ENCODE assay signal across 12 cellular contexts in the genomic region with DNA sequence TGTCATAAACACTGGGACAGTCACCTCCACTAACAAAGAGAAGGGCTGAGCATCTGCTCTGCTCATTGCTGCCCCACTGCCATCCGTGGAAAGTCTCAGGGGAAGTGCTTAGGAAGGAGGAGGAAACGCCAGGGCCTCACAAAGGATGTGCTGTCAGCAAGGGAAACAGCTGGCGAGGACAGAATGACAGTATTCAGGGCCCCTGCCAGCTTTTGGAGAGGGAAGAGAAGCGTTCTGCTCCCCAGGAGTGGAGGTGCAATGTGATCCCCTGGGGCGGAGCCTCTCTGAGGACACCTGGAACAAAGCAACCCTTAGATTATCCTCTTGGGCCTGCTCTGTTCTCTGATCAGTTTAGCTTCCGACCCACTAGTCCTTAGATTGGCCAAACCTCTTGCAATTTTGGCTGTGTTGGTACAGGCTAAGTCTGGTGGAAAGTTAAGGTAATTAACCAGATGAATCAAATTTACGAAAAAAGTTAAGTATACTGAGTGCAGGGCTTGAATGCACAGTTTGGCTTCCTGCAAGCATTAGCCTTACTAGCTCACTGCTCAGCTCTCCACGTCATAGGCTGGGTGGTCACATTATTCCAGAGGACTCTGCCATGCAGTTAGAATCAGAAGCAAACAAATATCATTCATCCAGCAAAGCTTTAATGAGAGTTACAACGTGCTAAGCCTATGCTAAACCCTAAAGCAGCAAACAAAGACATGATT.
DNase-seq lines count a peak whose midpoint lies in the region; ATAC-seq and TF ChIP-seq lines count a peak whose summit lies in the region.
"Had no signal": no experiment of that assay in that cellular context is flagged by ENCODE, and none has a peak within 500 bp of the region (broad histone marks: within the 10 kb centered on the region; RNA-seq: fewer than 3 reads in every experiment).

No MANE protein-coding gene starts in this region.

- TF ChIP-seq CTCF in transverse colon (IDR thresholded peaks at IDR 0.05) (no peak), body of pancreas (IDR thresholded peaks at IDR 0.05) (no peak)

- in situ Hi-C loops in transverse colon (cut with MboI; ENCODE audit: low pct_ligation_motif_present in 1 of 4, low pct_unique_long_range_greater_than_20kb in 1 of 4, low sequenced_read_pairs in 3 of 4): no loop called here

- intact Hi-C loops in transverse colon (cut with DNase I; ENCODE audit: low total_unique reads) (no loop called here), body of pancreas (cut with DNase I) (no loop called here)

- DNase-seq in COR-L47 (lab: John Stamatoyannopoulos, UW): peak; percentile 69
- DNase-seq in NCI-H2029 treated with DMSO at 0.1 percent for 48 hours (lab: John Stamatoyannopoulos, UW): peak; percentile 99
- no peak for DNase-seq in SK-N-MC (ENCODE audit: low read depth, low spot score)
- peak; percentile 41 for DNase-seq in iPS-NIHi11 (ENCODE audit: low spot score)
- no peak for DNase-seq in activated CD4-positive, alpha-beta T cell treated with anti-CD3 and anti-CD28 coated beads, Interleukin-2, amount 50 U/mL, for 4 hours
- DNase-seq in amniotic stem cell (lab: John Stamatoyannopoulos, UW): no peak
- no peak for DNase-seq in transverse colon
- DNase-seq in body of pancreas: no peak
- DNase-seq: activated T-cell treated with anti-CD3 and anti-CD28 coated beads for 4 hours, MM.1S had no signal

- H3K9ac ChIP-seq in SK-N-MC (ENCODE audit: insufficient read length): no peak overlapping the region

- no peaks in the 10 kb centered on the region for H3K36me3 ChIP-seq in SK-N-MC (ENCODE audit: insufficient read depth, low read length)
- H3K36me3 ChIP-seq in transverse colon: no peaks in the 10 kb centered on the region
- no peaks in the 10 kb centered on the region for H3K36me3 ChIP-seq in body of pancreas (replicated peaks in 1 of 2; ENCODE audit: insufficient read depth in 1 of 2, low read depth in 2 of 2)

- no peak overlapping the region for H3K27ac ChIP-seq in SK-N-MC
- H3K27ac ChIP-seq in transverse colon: no peak overlapping the region
- no peak overlapping the region for H3K27ac ChIP-seq in body of pancreas
- H3K27ac ChIP-seq: skin epidermis, VCaP had no signal

- H3K4me3 ChIP-seq in SK-N-MC (0 out of 2 replicates have a peak overlapping the region, but pooled peaks have one; percentile 14), transverse colon (no peak overlapping the region), body of pancreas (no peak overlapping the region)
- H3K4me3 ChIP-seq: skin epidermis had no signal

- TF ChIP-seq POLR2A in transverse colon (IDR thresholded peaks at IDR 0.05) (no peak), body of pancreas (IDR thresholded peaks at IDR 0.05) (no peak)

- no peak for ATAC-seq in body of pancreas

- 33 to 60% methylated on average over 3 to 9 of the region's 9 CpGs for WGBS in transverse colon (ENCODE audit: low coverage in 1 of 2), 2 donors
- WGBS in body of pancreas, 2 donors: 50 to 54% methylated on average over 9 of the region's 9 CpGs

- no peaks in the 10 kb centered on the region for H3K4me1 ChIP-seq in transverse colon
- no peaks in the 10 kb centered on the region for H3K4me1 ChIP-seq in body of pancreas

- H3K27me3 ChIP-seq in transverse colon (no peaks in the 10 kb centered on the region), body of pancreas (no peaks in the 10 kb centered on the region)

- TF ChIP-seq EP300 in transverse colon (IDR thresholded peaks at IDR 0.05; ENCODE audit: low read depth): no peak

- H3K9me3 ChIP-seq in SK-N-MC (ENCODE audit: low read depth, low read length): no peaks in the 10 kb centered on the region
- H3K9me3 ChIP-seq in transverse colon: no peaks in the 10 kb centered on the region
- H3K9me3 ChIP-seq in body of pancreas: no peaks in the 10 kb centered on the region

Comparison
In these comparisons a context has a peak if more than half of its experiments do, and no peak if none do; other contexts are left out.
1. DNase-seq: peak in COR-L47 (single experiment), NCI-H2029 treated with DMSO at 0.1 percent for 48 hours (single experiment) and iPS-NIHi11 (single experiment); none in SK-N-MC (single experiment), activated CD4-positive, alpha-beta T cell treated with anti-CD3 and anti-CD28 coated beads, Interleukin-2, amount 50 U/mL, for 4 hours (0 of 2), amniotic stem cell (single experiment), transverse colon (single experiment) and body of pancreas (0 of 4).